ENCODE assay signal across 7 cellular contexts in the genomic region with DNA sequence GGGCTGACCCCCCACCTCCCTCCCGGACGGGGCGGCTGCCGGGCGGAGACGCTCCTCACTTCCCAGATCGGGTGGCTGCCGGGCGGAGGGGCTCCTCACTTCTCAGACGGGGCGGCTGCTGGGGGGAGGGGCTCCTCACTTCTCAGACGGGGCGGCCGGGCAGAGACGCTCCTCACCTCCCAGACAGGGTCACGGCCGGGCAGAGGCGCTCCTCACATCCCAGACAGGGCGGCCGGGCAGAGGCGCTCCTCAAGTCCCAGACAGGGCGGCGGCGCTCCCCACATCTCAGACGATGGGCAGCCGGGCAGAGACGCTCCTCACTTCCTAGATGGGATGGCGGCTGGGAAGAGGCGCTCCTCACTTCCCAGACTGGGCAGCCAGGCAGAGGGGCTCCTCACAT. TPM values are rescaled to one million over a fixed set of nuclear protein-coding genes. Genes with fewer than 3 reads are reported as not detected.
"Had no signal": no experiment of that assay in that cellular context is flagged by ENCODE, and none has a peak within 500 bp of the region (broad histone marks: within the 10 kb centered on the region; RNA-seq: fewer than 3 reads in every experiment).

No MANE protein-coding gene starts in this region.

RNA-seq across cellular contexts. Expression of a gene that starts 24.0 kb away (rescaled TPM):
- total RNA-seq: OCI-LY7, Right ventricle myocardium inferior, Right ventricle myocardium superior, RPMI7951, SJCRH30, SJSA1, SK-MEL-5 had no signal
